Comparison of ENCODE assay signal across 7 cellular contexts in genomic region chr11:22518344-22518743, GRCh38.
A peak's percentile ranks its signal among the peaks of the same experiment; 100 is the strongest.
DNase-seq lines count a peak whose midpoint lies in the region; ATAC-seq, FAIRE-seq and TF ChIP-seq lines count a peak whose summit lies in the region.
"Not testable (repeated sequence)": the region's sequence is repeated elsewhere in the genome, so short reads cannot be mapped to it uniquely, and the experiment has no call there.

No MANE protein-coding gene starts in this region.

- ATAC-seq in esophagus mucosa (peak; percentile 55), foreskin keratinocyte (peak; percentile 61)

- peaks cover 17% of the 10 kb centered on the region for H3K4me1 ChIP-seq in GM23248 (ENCODE audit: insufficient read depth)
- H3K4me1 ChIP-seq in adipocyte (ENCODE audit: control insufficient read depth, insufficient read depth, low read length): not testable (repeated sequence)
- H3K4me1 ChIP-seq in foreskin keratinocyte: peaks cover 11% of the 10 kb centered on the region

- CTCF ChIA-PET in RWPE1 (lab: Yijun Ruan, JAX): not testable (repeated sequence)

- not testable (repeated sequence) for H2AFZ ChIP-seq in GM23248

- H3K27me3 ChIP-seq in GM23248 (replicated peaks; ENCODE audit: insufficient read depth); adipocyte (replicated peaks; ENCODE audit: control insufficient read depth, insufficient read depth, low read length); bronchial epithelial cell (ENCODE audit: control insufficient read depth, insufficient read depth, low read length); foreskin keratinocyte: not testable (repeated sequence)

- H3K9ac ChIP-seq in GM23248; adipocyte (ENCODE audit: low read length): not testable (repeated sequence)

- H3K79me2 ChIP-seq in GM23248 (ENCODE audit: insufficient read depth): not testable (repeated sequence)

- not testable (repeated sequence) for H4K20me1 ChIP-seq in GM23248 (ENCODE audit: insufficient read depth)

- H3K4me2 ChIP-seq in GM23248 (ENCODE audit: unreplicated experiment): not testable (repeated sequence)

- POLR2A ChIA-PET in RWPE1 (lab: Yijun Ruan, JAX; ENCODE audit: low non-redundant PET): not testable (repeated sequence)

- H3K36me3 ChIP-seq in GM23248 (ENCODE audit: low read depth); adipocyte (ENCODE audit: control insufficient read depth, insufficient read depth, low read length, severe bottlenecking); bronchial epithelial cell (ENCODE audit: control insufficient read depth, insufficient read depth, low read length): not testable (repeated sequence)

- WGBS in GM23248 (ENCODE audit: low coverage in 1 of 2, low lambda C conversion rate in 2 of 2, missing lambda C conversion rate in 2 of 2), 2 experiments: 67 to 72% methylated on average over 2 of the region's 2 CpGs

- not testable (repeated sequence) for H3K9me2 ChIP-seq in GM23248 (ENCODE audit: insufficient read depth)

- not testable (repeated sequence) for H3K27ac ChIP-seq in GM23248, RWPE1, foreskin keratinocyte

- in situ Hi-C loops in GM23248 (cut with MboI): not testable (repeated sequence)

- not testable (repeated sequence) for H3K4me3 ChIP-seq in GM23248; adipocyte (ENCODE audit: low read length); bronchial epithelial cell (ENCODE audit: low read depth, low read length)

- not testable (repeated sequence) for H3K9me3 ChIP-seq in GM23248 (ENCODE audit: low read depth); adipocyte (ENCODE audit: control insufficient read depth, low read length)

- H3F3A ChIP-seq in GM23248 (ENCODE audit: insufficient read depth): not testable (repeated sequence)

- TF ChIP-seq CTCF in RWPE1 (conservative IDR thresholded peaks at IDR 0.05; ENCODE audit: low read depth); bronchial epithelial cell (IDR thresholded peaks at IDR 0.05; ENCODE audit: insufficient read depth, low read length, severe bottlenecking); foreskin keratinocyte (conservative IDR thresholded peaks at IDR 0.05): not testable (repeated sequence)

- FAIRE-seq in bronchial epithelial cell (lab: Jason Lieb, UNC): not testable (repeated sequence)

- DNase-seq in GM23248: peak; percentile 69
- DNase-seq in RWPE1 (ENCODE audit: low spot score): peak; percentile 16
- peak; percentile 28 for DNase-seq in adipocyte (ENCODE audit: low read depth)
- DNase-seq in bronchial epithelial cell (ENCODE audit: low read depth): peak; percentile 75
- DNase-seq in foreskin keratinocyte: peak in 1 of 2 donors; percentile 49
- peak; percentile 7 for DNase-seq in putamen (ENCODE audit: low spot score)
